ENCODE assay signal across 14 cellular contexts in the genomic region with DNA sequence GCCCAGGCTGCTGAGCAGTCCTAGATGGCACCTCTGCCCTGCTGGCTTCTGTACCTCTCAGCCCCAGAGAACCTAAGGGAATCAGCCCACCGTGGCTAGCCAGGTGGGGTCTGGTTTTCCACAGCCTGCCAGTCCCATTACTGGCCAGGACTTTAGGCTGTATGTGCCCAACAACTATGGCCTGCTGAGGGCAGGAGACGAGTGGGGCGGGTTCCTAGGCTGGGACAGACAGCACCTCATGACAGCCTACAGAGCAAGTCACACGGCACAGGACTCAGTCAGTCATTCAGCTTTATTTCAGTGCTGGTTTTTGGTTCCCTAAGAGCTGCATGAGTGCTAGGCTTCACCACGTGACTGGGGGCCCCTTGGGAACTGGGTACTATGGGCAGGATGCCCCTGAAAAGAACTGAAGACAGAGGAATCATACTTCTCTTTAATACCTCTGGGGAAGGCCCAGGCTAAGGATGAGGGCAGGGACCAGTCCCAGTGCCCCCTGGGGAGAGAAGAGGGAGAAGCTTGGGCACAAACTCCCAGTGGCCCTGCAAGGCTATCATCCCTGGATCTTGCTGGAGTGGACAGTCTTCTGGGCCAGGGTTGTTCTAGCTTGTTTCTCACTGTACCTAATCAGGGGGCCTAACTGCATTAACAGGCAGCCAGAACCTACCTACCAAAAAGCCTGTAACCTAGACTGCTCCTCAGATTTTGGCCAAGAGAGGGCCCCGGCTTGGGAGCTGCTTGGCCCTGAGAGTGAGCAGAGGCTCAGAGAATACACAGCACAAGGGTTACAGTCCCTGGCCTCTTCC. TPM values are rescaled to one million over a fixed set of nuclear protein-coding genes. Genes with fewer than 3 reads are reported as not detected.
DNase-seq lines count a peak whose midpoint lies in the region; ATAC-seq and TF ChIP-seq lines count a peak whose summit lies in the region.
"Had no signal": no experiment of that assay in that cellular context is flagged by ENCODE, and none has a peak within 500 bp of the region (broad histone marks: within the 10 kb centered on the region; RNA-seq: fewer than 3 reads in every experiment).

No MANE protein-coding gene starts in this region.

- no peak for TF ChIP-seq POLR2A in spleen (IDR thresholded peaks at IDR 0.05)

- DNase-seq in activated naive CD4-positive, alpha-beta T cell treated with anti-CD3 and anti-CD28 coated beads for 36 hours: no peak
- no peak for DNase-seq in activated naive CD4-positive, alpha-beta T cell (lab: John Stamatoyannopoulos, UW)
- DNase-seq in NCI-H2171 treated with DMSO at 0.1 percent for 48 hours (lab: John Stamatoyannopoulos, UW) (peak; percentile 27), spleen (peak; percentile 90), NCI-H187 treated with DMSO at 0.1 percent for 48 hours (lab: John Stamatoyannopoulos, UW) (no peak), NCI-H345 treated with DMSO at 0.1 percent for 48 hours (lab: John Stamatoyannopoulos, UW; ENCODE audit: unreplicated experiment) (no peak)
- DNase-seq: AML-193; naive thymus-derived CD4-positive, alpha-beta T cell; NCI-H2081 treated with DMSO at 0.1 percent for 48 hours; PC-9 had no signal

- no peaks in the 10 kb centered on the region for H3K27me3 ChIP-seq in spleen (replicated peaks in 1 of 7)

- peak overlapping the region; percentile 41 for H3K27ac Mint-ChIP-seq in activated naive CD4-positive, alpha-beta T cell treated with anti-CD3 and anti-CD28 coated beads for 36 hours
- H3K27ac Mint-ChIP-seq: type B pancreatic cell had no signal

- no peak overlapping the region for H3K4me3 Mint-ChIP-seq in activated naive CD4-positive, alpha-beta T cell treated with anti-CD3 and anti-CD28 coated beads for 36 hours
- H3K4me3 Mint-ChIP-seq: central memory CD8-positive, alpha-beta T cell; naive thymus-derived CD4-positive, alpha-beta T cell; type B pancreatic cell had no signal

- no peak overlapping the region for H3K4me3 ChIP-seq in spleen
- H3K4me3 ChIP-seq: PC-9 had no signal

- WGBS in spleen, 5 donors: 59 to 80% (median 70%) methylated on average over 5 to 6 of the region's 6 CpGs; no CpG with 5 or more reads in 1 of the 5 donors

- TF ChIP-seq CTCF in spleen (IDR thresholded peaks at IDR 0.05 in 8 of 11, conservative IDR thresholded peaks at IDR 0.05 in 3 of 11): no peak

- H3K36me3 ChIP-seq in spleen: peaks cover 2 to 100% (median 88%) of the 10 kb centered on the region in 6 donors

- no peaks in the 10 kb centered on the region for H3K9me3 Mint-ChIP-seq in activated naive CD4-positive, alpha-beta T cell treated with anti-CD3 and anti-CD28 coated beads for 36 hours
- H3K9me3 Mint-ChIP-seq: central memory CD8-positive, alpha-beta T cell; naive thymus-derived CD4-positive, alpha-beta T cell; type B pancreatic cell had no signal

- H3K27ac ChIP-seq in cingulate gyrus (ENCODE audit: low read depth, low read length) (peak overlapping the region; percentile 3), spleen (peak overlapping the region; percentile 35 to 81 (median 52))
- H3K27ac ChIP-seq: PC-9 had no signal

- peaks cover 15% of the 10 kb centered on the region for H3K36me3 Mint-ChIP-seq in activated naive CD4-positive, alpha-beta T cell treated with anti-CD3 and anti-CD28 coated beads for 36 hours (ENCODE audit: low read depth)

- no peaks in the 10 kb centered on the region for H3K27me3 Mint-ChIP-seq in activated naive CD4-positive, alpha-beta T cell treated with anti-CD3 and anti-CD28 coated beads for 36 hours (ENCODE audit: low read depth)
- H3K27me3 Mint-ChIP-seq: central memory CD8-positive, alpha-beta T cell; naive thymus-derived CD4-positive, alpha-beta T cell; type B pancreatic cell had no signal

- peaks cover 13 to 73% (median 45%) of the 10 kb centered on the region in 6 donors for H3K4me1 ChIP-seq in spleen

- H3K9me3 ChIP-seq in spleen: no peaks in the 10 kb centered on the region

- peaks cover 8% of the 10 kb centered on the region for H3K4me1 Mint-ChIP-seq in activated naive CD4-positive, alpha-beta T cell treated with anti-CD3 and anti-CD28 coated beads for 36 hours (ENCODE audit: low read depth)

- CTCF ChIA-PET in activated naive CD4-positive, alpha-beta T cell treated with anti-CD3 and anti-CD28 coated beads for 36 hours (lab: Charles Lee): interaction anchor here (1.0 to 14.2 kb wide), 13 partner anchors 10 to 316 kb away, joined by 3 to 309 read pairs (median 3); no protein-coding TSS in a partner anchor

- intact Hi-C loops in activated naive CD4-positive, alpha-beta T cell treated with anti-CD3 and anti-CD28 coated beads for 36 hours (cut with micrococcal nuclease): no loop called here
- intact Hi-C loops in spleen (cut with DNase I; ENCODE audit: low total_unique reads): loop anchor here (5.0 kb wide), 1 partner anchor 258 kb away; no protein-coding TSS in a partner anchor

- no peak for ATAC-seq in HG03378 (IDR thresholded peaks at IDR 0.05; ENCODE audit: unreplicated experiment)
- ATAC-seq: naive thymus-derived CD4-positive, alpha-beta T cell had no signal

RNA-seq across cellular contexts. Expression of gene CLK3, which starts 14.8 kb away (rescaled TPM):
- 100 to 1,000 TPM; 124 TPM for total RNA-seq in activated naive CD4-positive, alpha-beta T cell treated with anti-CD3 and anti-CD28 coated beads for 36 hours
- total RNA-seq in spleen: 100 to 1,000 TPM in 6 of 7 donors, 10 to 100 TPM in 1; 97.8 to 229 (median 109) TPM
- polyA plus RNA-seq in spleen: 100 to 1,000 TPM in 1 of 3 donors, 10 to 100 TPM in 2; 54.0 to 106 (median 93.7) TPM

Comparison
In these comparisons a context has a peak if more than half of its experiments do, and no peak if none do; other contexts are left out.
1. DNase-seq: peak in NCI-H2171 treated with DMSO at 0.1 percent for 48 hours (single experiment) and spleen (single experiment); none in activated naive CD4-positive, alpha-beta T cell treated with anti-CD3 and anti-CD28 coated beads for 36 hours (single experiment), activated naive CD4-positive, alpha-beta T cell (0 of 4), NCI-H187 treated with DMSO at 0.1 percent for 48 hours (single experiment) and NCI-H345 treated with DMSO at 0.1 percent for 48 hours (single experiment).